In genomic region chr1:100607628-100608240, GRCh38 we compare ENCODE assay signal across 1 cellular context.
TF ChIP-seq lines count a peak whose summit lies in the region.

No MANE protein-coding gene starts in this region.

TF ChIP-seq in GM23338, 12 proteins besides CTCF, POLR2A, EP300 and RAD21 (continued from another document):
- TF ChIP-seq, protein P1, sequence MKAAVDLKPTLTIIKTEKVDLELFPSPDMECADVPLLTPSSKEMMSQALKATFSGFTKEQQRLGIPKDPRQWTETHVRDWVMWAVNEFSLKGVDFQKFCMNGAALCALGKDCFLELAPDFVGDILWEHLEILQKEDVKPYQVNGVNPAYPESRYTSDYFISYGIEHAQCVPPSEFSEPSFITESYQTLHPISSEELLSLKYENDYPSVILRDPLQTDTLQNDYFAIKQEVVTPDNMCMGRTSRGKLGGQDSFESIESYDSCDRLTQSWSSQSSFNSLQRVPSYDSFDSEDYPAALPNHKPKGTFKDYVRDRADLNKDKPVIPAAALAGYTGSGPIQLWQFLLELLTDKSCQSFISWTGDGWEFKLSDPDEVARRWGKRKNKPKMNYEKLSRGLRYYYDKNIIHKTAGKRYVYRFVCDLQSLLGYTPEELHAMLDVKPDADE (IDR thresholded peaks at IDR 0.05) = no peak
- TF ChIP-seq JUNB (IDR thresholded peaks at IDR 0.05; ENCODE audit: unreplicated experiment) = no peak
- TF ChIP-seq ZNF331 (CRISPR knock-in tag; IDR thresholded peaks at IDR 0.05; ENCODE audit: low read depth) = no peak
- no peak for TF ChIP-seq EZH2phosphoT487 (IDR thresholded peaks at IDR 0.05; ENCODE audit: unreplicated experiment)
- no peak for TF ChIP-seq POLR2AphosphoS5 (IDR thresholded peaks at IDR 0.05; ENCODE audit: low read depth)
- TF ChIP-seq, protein P2, sequence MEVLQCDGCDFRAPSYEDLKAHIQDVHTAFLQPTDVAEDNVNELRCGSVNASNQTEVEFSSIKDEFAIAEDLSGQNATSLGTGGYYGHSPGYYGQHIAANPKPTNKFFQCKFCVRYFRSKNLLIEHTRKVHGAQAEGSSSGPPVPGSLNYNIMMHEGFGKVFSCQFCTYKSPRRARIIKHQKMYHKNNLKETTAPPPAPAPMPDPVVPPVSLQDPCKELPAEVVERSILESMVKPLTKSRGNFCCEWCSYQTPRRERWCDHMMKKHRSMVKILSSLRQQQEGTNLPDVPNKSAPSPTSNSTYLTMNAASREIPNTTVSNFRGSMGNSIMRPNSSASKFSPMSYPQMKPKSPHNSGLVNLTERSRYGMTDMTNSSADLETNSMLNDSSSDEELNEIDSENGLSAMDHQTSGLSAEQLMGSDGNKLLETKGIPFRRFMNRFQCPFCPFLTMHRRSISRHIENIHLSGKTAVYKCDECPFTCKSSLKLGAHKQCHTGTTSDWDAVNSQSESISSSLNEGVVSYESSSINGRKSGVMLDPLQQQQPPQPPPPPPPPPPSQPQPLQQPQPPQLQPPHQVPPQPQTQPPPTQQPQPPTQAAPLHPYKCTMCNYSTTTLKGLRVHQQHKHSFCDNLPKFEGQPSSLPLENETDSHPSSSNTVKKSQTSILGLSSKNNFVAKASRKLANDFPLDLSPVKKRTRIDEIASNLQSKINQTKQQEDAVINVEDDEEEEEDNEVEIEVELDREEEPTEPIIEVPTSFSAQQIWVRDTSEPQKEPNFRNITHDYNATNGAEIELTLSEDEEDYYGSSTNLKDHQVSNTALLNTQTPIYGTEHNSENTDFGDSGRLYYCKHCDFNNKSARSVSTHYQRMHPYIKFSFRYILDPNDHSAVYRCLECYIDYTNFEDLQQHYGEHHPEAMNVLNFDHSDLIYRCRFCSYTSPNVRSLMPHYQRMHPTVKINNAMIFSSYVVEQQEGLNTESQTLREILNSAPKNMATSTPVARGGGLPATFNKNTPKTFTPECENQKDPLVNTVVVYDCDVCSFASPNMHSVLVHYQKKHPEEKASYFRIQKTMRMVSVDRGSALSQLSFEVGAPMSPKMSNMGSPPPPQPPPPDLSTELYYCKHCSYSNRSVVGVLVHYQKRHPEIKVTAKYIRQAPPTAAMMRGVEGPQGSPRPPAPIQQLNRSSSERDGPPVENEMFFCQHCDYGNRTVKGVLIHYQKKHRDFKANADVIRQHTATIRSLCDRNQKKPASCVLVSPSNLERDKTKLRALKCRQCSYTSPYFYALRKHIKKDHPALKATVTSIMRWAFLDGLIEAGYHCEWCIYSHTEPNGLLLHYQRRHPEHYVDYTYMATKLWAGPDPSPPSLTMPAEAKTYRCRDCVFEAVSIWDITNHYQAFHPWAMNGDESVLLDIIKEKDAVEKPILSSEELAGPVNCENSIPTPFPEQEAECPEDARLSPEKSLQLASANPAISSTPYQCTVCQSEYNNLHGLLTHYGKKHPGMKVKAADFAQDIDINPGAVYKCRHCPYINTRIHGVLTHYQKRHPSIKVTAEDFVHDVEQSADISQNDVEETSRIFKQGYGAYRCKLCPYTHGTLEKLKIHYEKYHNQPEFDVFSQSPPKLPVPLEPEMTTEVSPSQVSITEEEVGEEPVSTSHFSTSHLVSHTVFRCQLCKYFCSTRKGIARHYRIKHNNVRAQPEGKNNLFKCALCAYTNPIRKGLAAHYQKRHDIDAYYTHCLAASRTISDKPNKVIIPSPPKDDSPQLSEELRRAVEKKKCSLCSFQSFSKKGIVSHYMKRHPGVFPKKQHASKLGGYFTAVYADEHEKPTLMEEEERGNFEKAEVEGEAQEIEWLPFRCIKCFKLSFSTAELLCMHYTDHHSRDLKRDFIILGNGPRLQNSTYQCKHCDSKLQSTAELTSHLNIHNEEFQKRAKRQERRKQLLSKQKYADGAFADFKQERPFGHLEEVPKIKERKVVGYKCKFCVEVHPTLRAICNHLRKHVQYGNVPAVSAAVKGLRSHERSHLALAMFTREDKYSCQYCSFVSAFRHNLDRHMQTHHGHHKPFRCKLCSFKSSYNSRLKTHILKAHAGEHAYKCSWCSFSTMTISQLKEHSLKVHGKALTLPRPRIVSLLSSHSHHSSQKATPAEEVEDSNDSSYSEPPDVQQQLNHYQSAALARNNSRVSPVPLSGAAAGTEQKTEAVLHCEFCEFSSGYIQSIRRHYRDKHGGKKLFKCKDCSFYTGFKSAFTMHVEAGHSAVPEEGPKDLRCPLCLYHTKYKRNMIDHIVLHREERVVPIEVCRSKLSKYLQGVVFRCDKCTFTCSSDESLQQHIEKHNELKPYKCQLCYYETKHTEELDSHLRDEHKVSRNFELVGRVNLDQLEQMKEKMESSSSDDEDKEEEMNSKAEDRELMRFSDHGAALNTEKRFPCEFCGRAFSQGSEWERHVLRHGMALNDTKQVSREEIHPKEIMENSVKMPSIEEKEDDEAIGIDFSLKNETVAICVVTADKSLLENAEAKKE (CRISPR knock-in tag; IDR thresholded peaks at IDR 0.05) = no peak
